In the genomic region with DNA sequence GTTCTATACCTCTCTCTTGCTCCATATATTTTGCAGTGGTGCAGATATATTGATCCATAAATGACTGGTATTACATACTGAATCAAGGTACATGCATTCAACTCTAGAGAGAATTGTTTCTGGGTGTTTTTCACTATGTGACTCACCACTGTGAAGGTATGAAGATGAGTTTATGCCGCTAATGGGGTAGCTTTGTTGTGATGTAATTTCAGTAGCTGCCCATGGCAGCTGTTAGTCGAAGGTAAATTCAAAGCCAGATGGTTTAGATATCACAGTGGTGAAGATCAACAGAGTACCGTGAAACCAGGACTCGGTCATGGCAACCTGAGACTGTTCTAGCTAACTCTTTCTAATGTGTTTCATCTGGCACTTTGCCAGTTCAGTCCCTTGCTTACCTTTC, we compare ENCODE assay signal across 13 cellular contexts. TPM values are rescaled to one million over a fixed set of nuclear protein-coding genes. Genes with fewer than 3 reads are reported as not detected.
DNase-seq lines count a peak whose midpoint lies in the region; ATAC-seq and TF ChIP-seq lines count a peak whose summit lies in the region.
"Had no signal": no experiment of that assay in that cellular context is flagged by ENCODE, and none has a peak within 500 bp of the region (broad histone marks: within the 10 kb centered on the region; RNA-seq: fewer than 3 reads in every experiment).

No MANE protein-coding gene starts in this region.

- H3K36me3 ChIP-seq in WERI-Rb-1, result no peaks in the 10 kb centered on the region
- H3K36me3 ChIP-seq: left ventricle myocardium inferior had no signal

- H3K4me1 Mint-ChIP-seq in activated CD8-positive, alpha-beta memory T cell treated with anti-CD3 and anti-CD28 coated beads, Interleukin-2, amount 10 ng/mL, durations not matched to agents 7 days and 5 days, result peaks cover 28% of the 10 kb centered on the region
- peaks cover 9% of the 10 kb centered on the region for H3K4me1 Mint-ChIP-seq in activated T-helper 1 cell treated with anti-CD3 and anti-CD28 coated beads, Interleukin-12 subunit alpha, Interleukin-12 subunit beta, Interleukin-2, Interleukin-4 antibody, amounts not matched to agents 30 ng/mL and 10 ng/mL and 1 ng/mL, durations not matched to agents 14 hours and 24 hours and 36 hours (ENCODE audit: low read depth)

- CTCF ChIA-PET in activated CD8-positive, alpha-beta memory T cell treated with anti-CD3 and anti-CD28 coated beads, Interleukin-2, amount 10 ng/mL, durations not matched to agents 7 days and 5 days (lab: Charles Lee), result no interaction called here

- H3K27ac ChIP-seq in WERI-Rb-1, result no peak overlapping the region
- H3K27ac ChIP-seq: left ventricle myocardium inferior had no signal

- no peak for DNase-seq in activated CD8-positive, alpha-beta memory T cell treated with anti-CD3 and anti-CD28 coated beads, Interleukin-2, amount 10 ng/mL, durations not matched to agents 7 days and 5 days
- no peak for DNase-seq in activated CD8-positive, alpha-beta memory T cell treated with anti-CD3 and anti-CD28 coated beads, Interleukin-2, amount 50 U/mL, for 4 hours
- DNase-seq in kidney tubule cell (ENCODE audit: low spot score) (peak; percentile 57), WERI-Rb-1 (no peak)
- DNase-seq in activated T-helper 1 cell treated with anti-CD3 and anti-CD28 coated beads, Interleukin-12 subunit alpha, Interleukin-12 subunit beta, Interleukin-2, Interleukin-4 antibody, amounts not matched to agents 30 ng/mL and 10 ng/mL and 1 ng/mL, durations not matched to agents 14 hours and 24 hours and 36 hours (ENCODE audit: low spot score), result no peak
- DNase-seq: caudate nucleus, left ventricle myocardium inferior, NCI-H446 had no signal

- H3K36me3 Mint-ChIP-seq in activated CD8-positive, alpha-beta memory T cell treated with anti-CD3 and anti-CD28 coated beads, Interleukin-2, amount 10 ng/mL, durations not matched to agents 7 days and 5 days, result no peaks in the 10 kb centered on the region
- H3K36me3 Mint-ChIP-seq in activated T-helper 1 cell treated with anti-CD3 and anti-CD28 coated beads, Interleukin-12 subunit alpha, Interleukin-12 subunit beta, Interleukin-2, Interleukin-4 antibody, amounts not matched to agents 30 ng/mL and 10 ng/mL and 1 ng/mL, durations not matched to agents 14 hours and 24 hours and 36 hours (ENCODE audit: low read depth), result no peaks in the 10 kb centered on the region

- ATAC-seq in activated CD8-positive, alpha-beta memory T cell treated with anti-CD3 and anti-CD28 coated beads, Interleukin-2, amount 10 ng/mL, durations not matched to agents 7 days and 5 days, result peak; percentile 86
- peak; percentile 66 for ATAC-seq in GM21515 (IDR thresholded peaks at IDR 0.05; ENCODE audit: unreplicated experiment)
- ATAC-seq in HG03442 (IDR thresholded peaks at IDR 0.05; ENCODE audit: unreplicated experiment), result peak; percentile 88
- ATAC-seq in GM18519 (IDR thresholded peaks at IDR 0.05; ENCODE audit: low FRiP score, unreplicated experiment), result no peak
- ATAC-seq: GM23338 had no signal

- no peak overlapping the region for H3K4me3 Mint-ChIP-seq in activated CD8-positive, alpha-beta memory T cell treated with anti-CD3 and anti-CD28 coated beads, Interleukin-2, amount 10 ng/mL, durations not matched to agents 7 days and 5 days
- no peak overlapping the region for H3K4me3 Mint-ChIP-seq in activated T-helper 1 cell treated with anti-CD3 and anti-CD28 coated beads, Interleukin-12 subunit alpha, Interleukin-12 subunit beta, Interleukin-2, Interleukin-4 antibody, amounts not matched to agents 30 ng/mL and 10 ng/mL and 1 ng/mL, durations not matched to agents 14 hours and 24 hours and 36 hours
- H3K4me3 Mint-ChIP-seq: GM23338 had no signal

- no peak overlapping the region for H3K4me3 ChIP-seq in WERI-Rb-1 (ENCODE audit: low read depth, low read length)
- H3K4me3 ChIP-seq: GM23338, left ventricle myocardium inferior had no signal

- no peaks in the 10 kb centered on the region for H3K9me3 Mint-ChIP-seq in activated CD8-positive, alpha-beta memory T cell treated with anti-CD3 and anti-CD28 coated beads, Interleukin-2, amount 10 ng/mL, durations not matched to agents 7 days and 5 days (ENCODE audit: low read depth)
- H3K9me3 Mint-ChIP-seq in activated T-helper 1 cell treated with anti-CD3 and anti-CD28 coated beads, Interleukin-12 subunit alpha, Interleukin-12 subunit beta, Interleukin-2, Interleukin-4 antibody, amounts not matched to agents 30 ng/mL and 10 ng/mL and 1 ng/mL, durations not matched to agents 14 hours and 24 hours and 36 hours, result no peaks in the 10 kb centered on the region
- H3K9me3 Mint-ChIP-seq: GM23338 had no signal

- TF ChIP-seq CTCF in WERI-Rb-1 (IDR thresholded peaks at IDR 0.05; ENCODE audit: low read depth, low read length), result no peak

- H3K9me3 ChIP-seq in WERI-Rb-1 (ENCODE audit: severe bottlenecking), result no peaks in the 10 kb centered on the region
- H3K9me3 ChIP-seq: left ventricle myocardium inferior had no signal

- intact Hi-C loops in activated T-helper 1 cell treated with anti-CD3 and anti-CD28 coated beads, Interleukin-12 subunit alpha, Interleukin-12 subunit beta, Interleukin-2, Interleukin-4 antibody, amounts not matched to agents 30 ng/mL and 10 ng/mL and 1 ng/mL, durations not matched to agents 14 hours and 24 hours and 36 hours (cut with micrococcal nuclease), result loop anchor here (2.0 kb wide), 1 partner anchor 50 kb away; a partner anchor contains a TSS

- no peak overlapping the region for H3K27ac Mint-ChIP-seq in activated CD8-positive, alpha-beta memory T cell treated with anti-CD3 and anti-CD28 coated beads, Interleukin-2, amount 10 ng/mL, durations not matched to agents 7 days and 5 days
- H3K27ac Mint-ChIP-seq in activated T-helper 1 cell treated with anti-CD3 and anti-CD28 coated beads, Interleukin-12 subunit alpha, Interleukin-12 subunit beta, Interleukin-2, Interleukin-4 antibody, amounts not matched to agents 30 ng/mL and 10 ng/mL and 1 ng/mL, durations not matched to agents 14 hours and 24 hours and 36 hours, result no peak overlapping the region
- H3K27ac Mint-ChIP-seq: GM23338 had no signal

- no peaks in the 10 kb centered on the region for H3K27me3 ChIP-seq in WERI-Rb-1 (ENCODE audit: insufficient read depth, low read depth, severe bottlenecking)

- no peaks in the 10 kb centered on the region for H3K27me3 Mint-ChIP-seq in activated CD8-positive, alpha-beta memory T cell treated with anti-CD3 and anti-CD28 coated beads, Interleukin-2, amount 10 ng/mL, durations not matched to agents 7 days and 5 days
- no peaks in the 10 kb centered on the region for H3K27me3 Mint-ChIP-seq in activated T-helper 1 cell treated with anti-CD3 and anti-CD28 coated beads, Interleukin-12 subunit alpha, Interleukin-12 subunit beta, Interleukin-2, Interleukin-4 antibody, amounts not matched to agents 30 ng/mL and 10 ng/mL and 1 ng/mL, durations not matched to agents 14 hours and 24 hours and 36 hours (ENCODE audit: insufficient read depth)

RNA-seq across cellular contexts. Expression of a gene that starts 50.4 kb away (rescaled TPM):
- 10 to 100 TPM; 32.0 to 40.6 TPM for total RNA-seq in activated CD8-positive, alpha-beta memory T cell treated with anti-CD3 and anti-CD28 coated beads, Interleukin-2, amount 10 ng/mL, durations not matched to agents 7 days and 5 days
- 28.4 and 30.3 TPM in 2 replicates for total RNA-seq in activated T-helper 1 cell treated with anti-CD3 and anti-CD28 coated beads, Interleukin-12 subunit alpha, Interleukin-12 subunit beta, Interleukin-2, Interleukin-4 antibody, amounts not matched to agents 30 ng/mL and 10 ng/mL and 1 ng/mL, durations not matched to agents 14 hours and 24 hours and 36 hours

RNA-seq across cellular contexts. Expression of a gene that starts 50.6 kb away (rescaled TPM):
- not detected for total RNA-seq in activated CD8-positive, alpha-beta memory T cell treated with anti-CD3 and anti-CD28 coated beads, Interleukin-2, amount 10 ng/mL, durations not matched to agents 7 days and 5 days
- total RNA-seq in activated T-helper 1 cell treated with anti-CD3 and anti-CD28 coated beads, Interleukin-12 subunit alpha, Interleukin-12 subunit beta, Interleukin-2, Interleukin-4 antibody, amounts not matched to agents 30 ng/mL and 10 ng/mL and 1 ng/mL, durations not matched to agents 14 hours and 24 hours and 36 hours, result 0.36 TPM in 1 of 2 replicates, not detected in the other
- total RNA-seq: pulmonary artery endothelial cell had no signal
